Comparison of ENCODE assay signal across 25 cellular contexts in genomic region chr18:75141166-75141565, GRCh38.
"Had no signal": no experiment of that assay in that cellular context is flagged by ENCODE, and none has a peak within 500 bp of the region (broad histone marks: within the 10 kb centered on the region; RNA-seq: fewer than 3 reads in every experiment).

No MANE protein-coding gene starts in this region.

- H3K4me3 ChIP-seq: left lung, lower lobe of right lung, ovary, skin epidermis, stomach, testis, thyroid gland, transverse colon, upper lobe of left lung, vagina had no signal

- H3K27me3 ChIP-seq: left lung, ovary, stomach, testis, thyroid gland, transverse colon, upper lobe of left lung, vagina had no signal

- H3K36me3 ChIP-seq: left lung, lower lobe of right lung, ovary, stomach, thyroid gland, transverse colon, upper lobe of left lung, vagina had no signal

- ATAC-seq: left colon; left lung; lower lobe of right lung; naive thymus-derived CD8-positive, alpha-beta T cell; right cardiac atrium; sciatic nerve; stimulated activated naive B cell treated with anti-CD40 and anti-IgM and Interleukin-4, amounts not matched to agents 10 μg/mL and 1 μg/mL and 100 μg/mL, for 72 hours; stimulated activated naive CD8-positive, alpha-beta T cell treated with anti-CD3 and anti-CD28 coated beads, Interleukin-15, Interleukin-2, amounts not matched to agents 100 U/mL and 50 U/mL, for 24 hours had no signal

- H3K4me1 ChIP-seq: left lung, lower lobe of right lung, stomach, testis, thyroid gland, transverse colon, upper lobe of left lung, vagina had no signal

- H3K27ac ChIP-seq: left lung, lower lobe of right lung, ovary, skin epidermis, stomach, testis, thyroid gland, transverse colon, upper lobe of left lung, vagina had no signal

- H3K9me3 ChIP-seq: ovary, testis, thyroid gland, upper lobe of left lung, vagina had no signal

- DNase-seq: hippocampal formation; kidney glomerular epithelial cell; left colon; lower lobe of right lung; mammary epithelial cell; mesenchymal stem cell; naive thymus-derived CD8-positive, alpha-beta T cell; nucleus accumbens; ovary; right cardiac atrium; stimulated activated CD4-positive, alpha-beta T cell treated with anti-CD3 and anti-CD28 coated beads, Interleukin-12 subunit alpha, Interleukin-12 subunit beta, amount 100 ng/mL, for 4 hours; stimulated activated CD4-positive, alpha-beta T cell treated with anti-CD3 and anti-CD28 coated beads, Interleukin-15, amount 100 ng/mL, for 24 hours; stimulated activated CD4-positive, alpha-beta T cell treated with anti-CD3 and anti-CD28 coated beads, Interleukin-2, amount 100 ng/mL, for 24 hours; stimulated activated CD4-positive, alpha-beta T cell treated with anti-CD3 and anti-CD28 coated beads, Interleukin-4, amount 100 ng/mL, for 1 hour; stimulated activated naive B cell treated with anti-CD40 and anti-IgM and Interleukin-4, amounts not matched to agents 10 μg/mL and 1 μg/mL and 100 μg/mL, for 72 hours; stimulated activated naive CD8-positive, alpha-beta T cell treated with anti-CD3 and anti-CD28 coated beads, Interleukin-15, Interleukin-2, amounts not matched to agents 100 U/mL and 50 U/mL, for 24 hours; stomach; testis; thyroid gland; transverse colon; upper lobe of left lung had no signal
